Comparison of ENCODE assay signal across 9 cellular contexts in the genomic region with DNA sequence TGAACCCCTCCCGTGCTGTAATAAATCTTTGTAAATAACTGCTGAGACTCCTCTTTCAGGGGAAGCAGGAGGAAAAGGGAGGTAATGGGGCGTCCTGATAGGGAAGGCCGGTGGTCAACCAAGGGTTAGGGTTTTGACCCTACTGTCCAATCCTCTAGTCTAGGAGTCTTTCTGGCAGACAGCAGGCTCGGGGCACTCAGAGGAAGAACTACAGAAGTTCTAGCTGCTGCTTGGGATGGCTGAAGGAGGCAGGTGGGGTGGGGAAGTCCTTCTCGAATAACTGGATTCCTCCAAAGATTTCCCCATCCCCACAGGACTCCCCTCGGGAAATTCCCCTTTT. TPM values are rescaled to one million over a fixed set of nuclear protein-coding genes. Genes with fewer than 3 reads are reported as not detected.
DNase-seq lines count a peak whose midpoint lies in the region; ATAC-seq, FAIRE-seq and TF ChIP-seq lines count a peak whose summit lies in the region.
"Had no signal": no experiment of that assay in that cellular context is flagged by ENCODE, and none has a peak within 500 bp of the region (broad histone marks: within the 10 kb centered on the region; RNA-seq: fewer than 3 reads in every experiment).

No MANE protein-coding gene starts in this region.

- no peak for TF ChIP-seq POLR2A in A549 (IDR thresholded peaks at IDR 0.05; ENCODE audit: low read length)

- POLR2A ChIA-PET in A549 (lab: Yijun Ruan, JAX): no interaction called here

- no peak for FAIRE-seq in A549 (lab: Jason Lieb, UNC)

- CTCF ChIA-PET in A549 (lab: Yijun Ruan, JAX): interaction anchor here (43.0 to 58.8 kb wide), 3 partner anchors 2 to 48 kb away, joined by 1391 to 1581 read pairs (median 1581); a partner anchor contains a TSS

- TF ChIP-seq RAD21 in A549 (conservative IDR thresholded peaks at IDR 0.05 in 1 of 2, IDR thresholded peaks at IDR 0.05 in 1 of 2): no peak

- no peaks in the 10 kb centered on the region for H3K9me3 ChIP-seq in A549
- H3K9me3 ChIP-seq in SK-N-MC (ENCODE audit: low read depth, low read length): no peaks in the 10 kb centered on the region
- no peaks in the 10 kb centered on the region for H3K9me3 ChIP-seq in mucosa of descending colon

- intact Hi-C loops in mucosa of descending colon (cut with DNase I, micrococcal nuclease): no loop called here

- 38% methylated on average over 6 of the region's 6 CpGs for WGBS in A549 (ENCODE audit: missing lambda C conversion rate)

- peak overlapping the region; percentile 88 for H3K9ac ChIP-seq in SK-N-MC (ENCODE audit: insufficient read length)

- TF ChIP-seq CTCF in A549 (IDR thresholded peaks at IDR 0.05) (no peak), fibroblast of villous mesenchyme (IDR thresholded peaks at IDR 0.05; ENCODE audit: insufficient read depth, low read depth, low read length) (no peak), mucosa of descending colon (IDR thresholded peaks at IDR 0.05) (no peak)

- H3K27ac ChIP-seq in A549 (peak overlapping the region; percentile 87 to 93), SK-N-MC (peak overlapping the region; percentile 67; the same call in 1 of the 2 replicates), skin epidermis (peak overlapping the region in 20 of 21 experiments; percentile 86 to 99 (median 95))

- no peak for TF ChIP-seq EP300 in A549 (IDR thresholded peaks at IDR 0.05)

- DNase-seq in A549 (ENCODE audit: low read depth in 1 of 2, low spot score in 1 of 2) (no peak), SK-N-MC (ENCODE audit: low read depth, low spot score) (no peak), fibroblast of villous mesenchyme (ENCODE audit: low read depth) (no peak), NCI-H146 treated with DMSO at 0.1 percent for 48 hours (lab: John Stamatoyannopoulos, UW; ENCODE audit: unreplicated experiment) (no peak), mucosa of descending colon (no peak)

- H3K36me3 ChIP-seq in SK-N-MC (ENCODE audit: insufficient read depth, low read length): no peaks in the 10 kb centered on the region
- H3K36me3 ChIP-seq in mucosa of descending colon (ENCODE audit: low read depth): no peaks in the 10 kb centered on the region

- ATAC-seq in A549: peak; percentile 4 to 11; a peak in 3 of 6 replicates
- peak; percentile 4 for ATAC-seq in GM21528 (IDR thresholded peaks at IDR 0.05; ENCODE audit: low FRiP score, unreplicated experiment)
- ATAC-seq in GM21576 (IDR thresholded peaks at IDR 0.05; ENCODE audit: unreplicated experiment): no peak
- no peak for ATAC-seq in mucosa of descending colon

- peak overlapping the region; percentile 82 for H3K4me3 ChIP-seq in A549
- peak overlapping the region; percentile 94 for H3K4me3 ChIP-seq in SK-N-MC
- H3K4me3 ChIP-seq in fibroblast of villous mesenchyme (ENCODE audit: low read depth, low read length): peak overlapping the region; percentile 97
- H3K4me3 ChIP-seq in skin epidermis: peak overlapping the region; percentile 70 to 97 (median 85)
- no peak overlapping the region for H3K4me3 ChIP-seq in mucosa of descending colon

- H3K4me1 ChIP-seq in A549 (peaks cover 29% of the 10 kb centered on the region), mucosa of descending colon (ENCODE audit: low read depth) (peaks cover 53% of the 10 kb centered on the region)

- peak overlapping the region; percentile 92 for H3K4me2 ChIP-seq in A549

TF ChIP-seq in A549, 52 proteins besides CTCF, POLR2A, EP300 and RAD21:
- TF ChIP-seq TFCP2L1 (CRISPR knock-in tag; IDR thresholded peaks at IDR 0.05): no peak
- no peak for TF ChIP-seq HEYL (CRISPR knock-in tag; IDR thresholded peaks at IDR 0.05)
- TF ChIP-seq ZSCAN20 (CRISPR knock-in tag; IDR thresholded peaks at IDR 0.05): no peak
- TF ChIP-seq BHLHE40 (IDR thresholded peaks at IDR 0.05; ENCODE audit: low read depth, low read length): no peak
- TF ChIP-seq JUNB (IDR thresholded peaks at IDR 0.05): no peak
- TF ChIP-seq HOXB13 (CRISPR knock-in tag; IDR thresholded peaks at IDR 0.05; ENCODE audit: low read depth): no peak
- TF ChIP-seq, protein P1, sequence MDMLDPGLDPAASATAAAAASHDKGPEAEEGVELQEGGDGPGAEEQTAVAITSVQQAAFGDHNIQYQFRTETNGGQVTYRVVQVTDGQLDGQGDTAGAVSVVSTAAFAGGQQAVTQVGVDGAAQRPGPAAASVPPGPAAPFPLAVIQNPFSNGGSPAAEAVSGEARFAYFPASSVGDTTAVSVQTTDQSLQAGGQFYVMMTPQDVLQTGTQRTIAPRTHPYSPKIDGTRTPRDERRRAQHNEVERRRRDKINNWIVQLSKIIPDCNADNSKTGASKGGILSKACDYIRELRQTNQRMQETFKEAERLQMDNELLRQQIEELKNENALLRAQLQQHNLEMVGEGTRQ (IDR thresholded peaks at IDR 0.05): no peak
- TF ChIP-seq MYC (IDR thresholded peaks at IDR 0.05; ENCODE audit: borderline replicate concordance, low read length): no peak

RNA-seq across cellular contexts. Expression of a gene that starts 0.4 kb away (rescaled TPM):
- polyA plus RNA-seq in A549 (2011; rRNA removed) (56.0 and 60.9 TPM in 2 replicates), A549 (2017; fragmentation: RNase III; extraction: RNeasy Plus Mini Kit Qiagen cat#74134 plus additional on column Dnase treatment) (53.0 to 56.1 TPM (median 54.6 TPM) in 3 replicates)
- polyA plus RNA-seq in A549 (2012; cell fraction: cytosol; rRNA removed): 83.7 and 101 TPM in 2 replicates
- polyA plus RNA-seq in A549 (2012; cell fraction: nucleus; rRNA removed): 261 and 339 TPM in 2 replicates
- polyA minus RNA-seq in A549 (2011; rRNA and poly(A)+ RNA removed): 77.8 and 87.0 TPM in 2 replicates
- total RNA-seq in fibroblast of villous mesenchyme (23.7 and 42.5 TPM in 2 replicates), mucosa of descending colon (10 to 100 TPM; 36.1 to 58.8 (median 57.6) TPM)

RNA-seq across cellular contexts. Expression of a gene that starts 9.8 kb away (rescaled TPM):
- 0.07 and 0.10 TPM in 2 replicates for polyA plus RNA-seq in A549 (2011; rRNA removed)
- polyA plus RNA-seq in A549 (2012; cell fraction: cytosol; rRNA removed): 0.03 TPM in 1 of 2 replicates, not detected in the other
- not detected in 2 replicates for polyA plus RNA-seq in A549 (2012; cell fraction: nucleus; rRNA removed)
- polyA plus RNA-seq in A549 (2017; fragmentation: RNase III; extraction: RNeasy Plus Mini Kit Qiagen cat#74134 plus additional on column Dnase treatment): not detected in 3 replicates
- polyA minus RNA-seq in A549 (2011; rRNA and poly(A)+ RNA removed): not detected in 2 replicates
- total RNA-seq in fibroblast of villous mesenchyme: not detected in 2 replicates
- total RNA-seq in mucosa of descending colon: 100 to 1,000 TPM; 108 to 362 (median 356) TPM
- total RNA-seq: lung microvascular endothelial cell had no signal

RNA-seq across cellular contexts. Expression of a gene that starts 28.6 kb away (rescaled TPM):
- polyA plus RNA-seq in A549 (2011; rRNA removed): 0.41 and 0.67 TPM in 2 replicates
- 0.40 and 0.61 TPM in 2 replicates for polyA plus RNA-seq in A549 (2012; cell fraction: cytosol; rRNA removed)
- polyA plus RNA-seq in A549 (2012; cell fraction: nucleus; rRNA removed): 3.7 and 4.3 TPM in 2 replicates
- polyA plus RNA-seq in A549 (2017; fragmentation: RNase III; extraction: RNeasy Plus Mini Kit Qiagen cat#74134 plus additional on column Dnase treatment): 1.0 to 1.6 TPM (median 1.2 TPM) in 3 replicates
- 0.73 and 1.2 TPM in 2 replicates for polyA minus RNA-seq in A549 (2011; rRNA and poly(A)+ RNA removed)
- total RNA-seq in fibroblast of villous mesenchyme: under 0.01 TPM in 1 of 2 replicates, not detected in the other
- total RNA-seq in mucosa of descending colon: 1 to 10 TPM in 2 of 3 donors, under 1 TPM in 1; 0.96 to 3.4 (median 1.5) TPM

RNA-seq across cellular contexts. Expression of a gene that starts 28.8 kb away (rescaled TPM):
- polyA plus RNA-seq in A549 (2011; rRNA removed): not detected in 2 replicates
- polyA plus RNA-seq in A549 (2012; cell fraction: cytosol; rRNA removed): not detected in 2 replicates
- 0.02 and 0.04 TPM in 2 replicates for polyA plus RNA-seq in A549 (2012; cell fraction: nucleus; rRNA removed)
- not detected in 3 replicates for polyA plus RNA-seq in A549 (2017; fragmentation: RNase III; extraction: RNeasy Plus Mini Kit Qiagen cat#74134 plus additional on column Dnase treatment)
- polyA minus RNA-seq in A549 (2011; rRNA and poly(A)+ RNA removed): not detected in 2 replicates
- total RNA-seq in fibroblast of villous mesenchyme: not detected in 2 replicates
- under 1 TPM in 1 of 3 donors, not detected in 2; 0.05 TPM for total RNA-seq in mucosa of descending colon
- total RNA-seq: lung microvascular endothelial cell had no signal

RNA-seq across cellular contexts. Expression of a gene that starts 31.7 kb away (rescaled TPM):
- polyA plus RNA-seq in A549 (2011; rRNA removed) (not detected in 2 replicates), A549 (2017; fragmentation: RNase III; extraction: RNeasy Plus Mini Kit Qiagen cat#74134 plus additional on column Dnase treatment) (0.16 TPM in 1 of 3 replicates, not detected in the others)
- polyA plus RNA-seq in A549 (2012; cell fraction: cytosol; rRNA removed): 0.05 and 0.16 TPM in 2 replicates
- 0.12 TPM in 1 of 2 replicates, not detected in the other for polyA plus RNA-seq in A549 (2012; cell fraction: nucleus; rRNA removed)
- not detected in 2 replicates for polyA minus RNA-seq in A549 (2011; rRNA and poly(A)+ RNA removed)
- total RNA-seq in fibroblast of villous mesenchyme (not detected in 2 replicates), mucosa of descending colon (1 to 10 TPM in 2 of 3 donors, under 1 TPM in 1; 0.23 to 2.0 (median 1.5) TPM)

Comparison
In these comparisons a context has a peak if more than half of its experiments do, and no peak if none do; other contexts are left out.
1. ATAC-seq: peak in A549 (2 of 2) and GM21528 (single experiment); none in GM21576 (single experiment) and mucosa of descending colon (single experiment).
2. RNA of a gene that starts 9.8 kb away (total RNA-seq): 108 to 362 TPM in mucosa of descending colon; not detected in fibroblast of villous mesenchyme; every median in the first group is over 100 times any median in the second.
3. Peak in every context shown above with its lines, with median percentiles within 50 percentile points of each other: H3K27ac ChIP-seq.